ENCODE assay signal across 8 cellular contexts in the genomic region with DNA sequence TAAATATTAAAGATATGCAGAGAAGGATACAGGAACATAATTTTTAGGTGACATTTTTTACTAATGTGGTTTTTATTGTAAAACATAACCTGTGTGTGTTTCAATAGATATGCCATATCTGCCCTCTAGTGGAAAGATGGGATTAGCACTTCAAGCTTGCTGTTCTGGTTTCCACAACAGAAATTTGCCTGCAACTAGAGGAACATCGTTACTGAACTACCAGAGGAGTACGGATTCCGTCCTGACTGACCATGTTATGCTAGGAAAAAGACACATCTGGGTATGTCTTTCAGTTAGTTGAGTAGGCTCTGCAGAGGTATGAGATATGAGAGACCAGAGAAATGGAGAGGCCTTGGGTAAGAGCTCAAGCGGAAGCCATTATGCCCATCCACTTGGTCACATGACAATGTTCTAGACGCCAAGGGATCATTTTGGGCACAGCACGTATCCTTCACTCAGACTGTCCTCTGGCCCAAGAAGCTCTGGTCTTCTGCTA.
DNase-seq lines count a peak whose midpoint lies in the region; ATAC-seq and TF ChIP-seq lines count a peak whose summit lies in the region.

No MANE protein-coding gene starts in this region.

- ATAC-seq in GM19023 (IDR thresholded peaks at IDR 0.05; ENCODE audit: unreplicated experiment) (peak; percentile 94), HG03095 (IDR thresholded peaks at IDR 0.05; ENCODE audit: unreplicated experiment) (peak; percentile 91)

- H3K4me3 ChIP-seq in WERI-Rb-1 (ENCODE audit: low read depth, low read length) = peak overlapping the region; percentile 43

- peaks cover 81% of the 10 kb centered on the region for H3K27me3 ChIP-seq in WERI-Rb-1 (ENCODE audit: insufficient read depth, low read depth, severe bottlenecking)

- H3K36me3 ChIP-seq in WERI-Rb-1 = no peaks in the 10 kb centered on the region

- DNase-seq in DMS 273 treated with DMSO at 0.1 percent for 48 hours (lab: John Stamatoyannopoulos, UW) (peak; percentile 62), NCI-H2029 treated with DMSO at 0.1 percent for 48 hours (lab: John Stamatoyannopoulos, UW) (peak; percentile 6), WERI-Rb-1 (peak; percentile 32), fibroblast of the conjunctiva (ENCODE audit: low read depth) (peak; percentile 71), occipital lobe (lab: John Stamatoyannopoulos, UW) (peak; percentile 7), ecto neural progenitor cell (ENCODE audit: low spot score) (no peak)

- no peak overlapping the region for H3K27ac ChIP-seq in WERI-Rb-1

- H3K9me3 ChIP-seq in WERI-Rb-1 (ENCODE audit: severe bottlenecking) = no peaks in the 10 kb centered on the region

- TF ChIP-seq CTCF in WERI-Rb-1 (IDR thresholded peaks at IDR 0.05; ENCODE audit: low read depth, low read length) = peak; percentile 69
